Comparison of ENCODE assay signal across 9 cellular contexts in genomic region chr1:44805311-44806024, GRCh38. TPM values are rescaled to one million over a fixed set of nuclear protein-coding genes. Genes with fewer than 3 reads are reported as not detected.
DNase-seq lines count a peak whose midpoint lies in the region; ATAC-seq, FAIRE-seq and TF ChIP-seq lines count a peak whose summit lies in the region.
"Had no signal": no experiment of that assay in that cellular context is flagged by ENCODE, and none has a peak within 500 bp of the region (broad histone marks: within the 10 kb centered on the region; RNA-seq: fewer than 3 reads in every experiment).

No MANE protein-coding gene starts in this region.

- H3K4me1 ChIP-seq in right atrium auricular region, result peaks cover 0 to 88% of the 10 kb centered on the region in 2 donors
- peaks cover 19 to 47% of the 10 kb centered on the region in 2 donors for H3K4me1 ChIP-seq in uterus

- intact Hi-C loops in Right ventricle myocardium inferior (cut with DNase I) (loop anchor here (10.0 kb wide), 1 partner anchor 779 kb away; the partner anchor contains the start of gene NASP), left cardiac atrium (cut with DNase I) (no loop called here), uterus (cut with DNase I; ENCODE audit: low total_unique reads) (no loop called here)

- H3K9me3 ChIP-seq in right atrium auricular region (no peaks in the 10 kb centered on the region), uterus (no peaks in the 10 kb centered on the region)

- H3K36me3 ChIP-seq in right atrium auricular region (peaks cover 44% of the 10 kb centered on the region), uterus (no peaks in the 10 kb centered on the region)

- H3K27me3 ChIP-seq in right atrium auricular region (no peaks in the 10 kb centered on the region), uterus (no peaks in the 10 kb centered on the region)

- FAIRE-seq in GM19239 (lab: Jason Lieb, UNC), result no peak

- ATAC-seq in Right ventricle myocardium inferior, result no peak
- ATAC-seq in left cardiac atrium, result no peak

- TF ChIP-seq CTCF in right atrium auricular region (IDR thresholded peaks at IDR 0.05) (no peak), uterus (IDR thresholded peaks at IDR 0.05) (no peak)

- H3K27ac ChIP-seq in right atrium auricular region (peak overlapping the region; percentile 94 to 96), uterus (peak overlapping the region; percentile 99 to 100)

- H3K4me3 ChIP-seq in right atrium auricular region (no peak overlapping the region), uterus (no peak overlapping the region)
- H3K4me3 ChIP-seq: lung had no signal

- no peak for TF ChIP-seq POLR2A in uterus (IDR thresholded peaks at IDR 0.05)

- DNase-seq in Right ventricle myocardium inferior (ENCODE audit: missing footprints) (peak; percentile 46), left cardiac atrium (no peak), right atrium auricular region (ENCODE audit: low spot score) (no peak), uterus (peak in 1 of 2 donors; percentile 20), GM19239 (ENCODE audit: insufficient read length, low spot score) (no peak), NCI-H2171 treated with DMSO at 0.1 percent for 48 hours (lab: John Stamatoyannopoulos, UW) (no peak)
- DNase-seq: amniotic stem cell had no signal

RNA-seq across cellular contexts. Expression of gene DYNLT4, which starts 1.7 kb away (rescaled TPM):
- 1.0 TPM for total RNA-seq in Right ventricle myocardium inferior
- total RNA-seq in left cardiac atrium, result under 1 TPM; 0.71 to 0.79 TPM
- total RNA-seq in right atrium auricular region, result 1 to 10 TPM in 1 of 2 donors, not detected in 1; 2.4 TPM
- total RNA-seq in uterus, result 1 to 10 TPM in 1 of 4 donors, not detected in 3; 4.4 TPM

RNA-seq across cellular contexts. Expression of gene BTBD19, which starts 2.9 kb away (rescaled TPM):
- total RNA-seq in Right ventricle myocardium inferior (2.8 TPM), left cardiac atrium (1 to 10 TPM; 4.0 to 8.6 TPM), right atrium auricular region (1 to 10 TPM; 1.8 to 5.6 TPM), uterus (10 to 100 TPM in 1 of 4 donors, 1 to 10 TPM in 3; 3.8 to 41.9 (median 6.6) TPM)

RNA-seq across cellular contexts. Expression of gene PLK3, which starts 5.3 kb away (rescaled TPM):
- total RNA-seq in Right ventricle myocardium inferior (6.4 TPM), left cardiac atrium (10 to 100 TPM in 1 of 2 donors, 1 to 10 TPM in 1; 7.6 to 16.1 TPM), right atrium auricular region (10 to 100 TPM in 1 of 2 donors, 1 to 10 TPM in 1; 9.1 to 10.8 TPM), uterus (10 to 100 TPM in 3 of 4 donors, 1 to 10 TPM in 1; 1.8 to 36.6 (median 21.1) TPM)

RNA-seq across cellular contexts. Expression of gene BEST4, which starts 17.5 kb away (rescaled TPM):
- total RNA-seq in Right ventricle myocardium inferior, result not detected
- under 1 TPM; 0.12 to 0.31 TPM for total RNA-seq in left cardiac atrium
- total RNA-seq in right atrium auricular region, result not detected
- 1 to 10 TPM in 1 of 4 donors, under 1 TPM in 1, not detected in 2; 0.21 to 1.0 TPM for total RNA-seq in uterus
- total RNA-seq: RPMI7951 had no signal

RNA-seq across cellular contexts. Expression of gene RPS8, which starts 30.1 kb away (rescaled TPM):
- total RNA-seq in Right ventricle myocardium inferior (833 TPM), left cardiac atrium (100 to 1,000 TPM; 950 to 999 TPM), right atrium auricular region (1,000 to 10,000 TPM; 1,080 to 1,461 TPM), uterus (1,000 to 10,000 TPM; 2,651 to 7,196 (median 4,456) TPM)
